8 cellular contexts compared by ENCODE assay signal in the genomic region with DNA sequence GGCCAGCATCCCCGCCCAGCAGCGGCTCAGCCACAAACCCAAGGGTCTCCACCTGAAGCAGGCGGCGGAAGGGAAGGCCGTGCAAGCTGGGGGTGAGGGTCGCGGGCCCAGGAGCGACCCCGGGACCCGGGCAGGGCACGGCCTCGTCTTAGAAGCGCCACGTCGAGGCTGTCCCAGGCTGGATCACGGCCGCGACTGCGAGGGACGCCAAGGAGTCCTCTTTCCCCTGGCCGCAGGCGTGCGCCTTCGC. TPM values are rescaled to one million over a fixed set of nuclear protein-coding genes. Genes with fewer than 3 reads are reported as not detected.
DNase-seq lines count a peak whose midpoint lies in the region; ATAC-seq, FAIRE-seq and TF ChIP-seq lines count a peak whose summit lies in the region.

No MANE protein-coding gene starts in this region.

- FAIRE-seq in endothelial cell of umbilical vein (lab: Jason Lieb, UNC): no peak

- BruUV-seq in endothelial cell of umbilical vein (replicated peaks; lab: Mats Ljungman, UMichigan): no TSS peak

- H3K9me3 ChIP-seq in DOHH2 (ENCODE audit: control insufficient read depth, insufficient read depth, low read length) (no peaks in the 10 kb centered on the region), MM.1S (replicated peaks; ENCODE audit: insufficient read depth, low read length) (no peaks in the 10 kb centered on the region), endothelial cell of umbilical vein (replicated peaks; ENCODE audit: control insufficient read depth, insufficient read depth, low read length) (no peaks in the 10 kb centered on the region), neutrophil (no peaks in the 10 kb centered on the region)

- intact Hi-C loops in endothelial cell of umbilical vein (cut with micrococcal nuclease): loop anchor here (1.0 to 10.0 kb wide), 5 partner anchors 32 to 160 kb away; a partner anchor contains a TSS

- peak overlapping the region; percentile 97 for H3K4me2 ChIP-seq in DOHH2 (ENCODE audit: low read length)
- peak overlapping the region; percentile 98 for H3K4me2 ChIP-seq in MM.1S (ENCODE audit: low read depth, low read length)
- peak overlapping the region; percentile 73 for H3K4me2 ChIP-seq in endothelial cell of umbilical vein (ENCODE audit: insufficient read depth, low read length)

- peaks cover 44% of the 10 kb centered on the region for H3K36me3 ChIP-seq in DOHH2 (ENCODE audit: control insufficient read depth, low read length)
- H3K36me3 ChIP-seq in MM.1S (replicated peaks; ENCODE audit: insufficient read depth, low read length): peaks cover 5% of the 10 kb centered on the region; the same call in 1 of the 2 replicates
- peaks cover 6 to 10% of the 10 kb centered on the region in 2 experiments for H3K36me3 ChIP-seq in endothelial cell of umbilical vein (ENCODE audit: control insufficient read depth in 2 of 2, extremely low read depth in 1 of 2, insufficient read depth in 2 of 2, low read length in 2 of 2)
- peaks cover 5% of the 10 kb centered on the region for H3K36me3 ChIP-seq in neutrophil

- H3F3A ChIP-seq in DOHH2 (ENCODE audit: control insufficient read depth, insufficient read depth) (peaks cover 5% of the 10 kb centered on the region), MM.1S (ENCODE audit: insufficient read depth, low read length) (no peaks in the 10 kb centered on the region)

- DNase-seq in MM.1S (no peak), endothelial cell of umbilical vein (ENCODE audit: low read depth, low spot score) (no peak), NCI-H345 treated with DMSO at 0.1 percent for 48 hours (lab: John Stamatoyannopoulos, UW; ENCODE audit: unreplicated experiment) (no peak), GM10266 (ENCODE audit: extremely low spot score) (no peak), C1 segment of cervical spinal cord (lab: John Stamatoyannopoulos, UW) (no peak)

- TF ChIP-seq POLR2A in endothelial cell of umbilical vein (IDR thresholded peaks at IDR 0.05; ENCODE audit: low read depth, low read length) (no peak), GM18505 (IDR thresholded peaks at IDR 0.05; ENCODE audit: borderline replicate concordance, extremely low read depth, insufficient read depth, insufficient read length) (no peak)

- H3K4me3 ChIP-seq in DOHH2 (ENCODE audit: low read length) (peak overlapping the region; percentile 92), MM.1S (ENCODE audit: low read length) (peak overlapping the region; percentile 89), endothelial cell of umbilical vein (replicated peaks in 1 of 3; ENCODE audit: insufficient read depth in 1 of 3, low read depth in 1 of 3, low read length in 3 of 3) (peak overlapping the region; percentile 35 to 60 (median 57)), neutrophil (ENCODE audit: low read depth in 1 of 2, low read length in 1 of 2) (peak overlapping the region; percentile 95 to 99)

- H2AFZ ChIP-seq in MM.1S (ENCODE audit: low read length) (peak overlapping the region; percentile 98), endothelial cell of umbilical vein (ENCODE audit: low read depth, low read length) (peak overlapping the region; percentile 87)

- peaks cover 11% of the 10 kb centered on the region; the same call in 1 of the 2 replicates for H4K20me1 ChIP-seq in DOHH2 (ENCODE audit: control insufficient read depth, insufficient read depth, low read depth, low read length)
- no peaks in the 10 kb centered on the region for H4K20me1 ChIP-seq in MM.1S (ENCODE audit: insufficient read depth, low read length)
- H4K20me1 ChIP-seq in endothelial cell of umbilical vein (replicated peaks; ENCODE audit: control insufficient read depth, extremely low read depth, insufficient read depth, low read length): no peaks in the 10 kb centered on the region

- H3K9me1 ChIP-seq in endothelial cell of umbilical vein (replicated peaks; ENCODE audit: control insufficient read depth, extremely low read depth, insufficient read depth, low read length): no peaks in the 10 kb centered on the region

- peak overlapping the region; percentile 83 for H3K9ac ChIP-seq in MM.1S (ENCODE audit: low read length)
- H3K9ac ChIP-seq in endothelial cell of umbilical vein (replicated peaks; ENCODE audit: extremely low read depth, insufficient read depth, low read length): peak overlapping the region; percentile 63

- no peak for ATAC-seq in GM18505 (IDR thresholded peaks at IDR 0.05; ENCODE audit: unreplicated experiment)

- POLR2A ChIA-PET in endothelial cell of umbilical vein (lab: Charles Lee): no interaction called here

- TF ChIP-seq CTCF in DOHH2 (IDR thresholded peaks at IDR 0.05; ENCODE audit: low read depth, low read length, poor library complexity, severe bottlenecking) (no peak), MM.1S (IDR thresholded peaks at IDR 0.05; ENCODE audit: low read length) (no peak), endothelial cell of umbilical vein (IDR thresholded peaks at IDR 0.05; ENCODE audit: extremely low read depth in 1 of 2, insufficient read depth in 1 of 2, low read depth in 1 of 2, low read length in 2 of 2) (no peak), neutrophil (IDR thresholded peaks at IDR 0.05) (no peak), GM10266 (IDR thresholded peaks at IDR 0.05; ENCODE audit: control insufficient read depth, insufficient read depth, low read depth, missing control alignments) (no peak)

- H3K9me2 ChIP-seq in DOHH2 (replicated peaks; ENCODE audit: control insufficient read depth, low read length): no peaks in the 10 kb centered on the region
- H3K9me2 ChIP-seq in MM.1S (replicated peaks; ENCODE audit: insufficient read depth, low read length): no peaks in the 10 kb centered on the region

- dilution Hi-C loops in endothelial cell of umbilical vein (cut with MboI; ENCODE audit: extremely low pct_ligation_motif_present, low sequenced_read_pairs): no loop called here

- H3K27ac ChIP-seq in DOHH2 (ENCODE audit: low read depth, low read length) (peak overlapping the region; percentile 25; the same call in 1 of the 2 replicates), MM.1S (ENCODE audit: low read length) (peak overlapping the region; percentile 37; the same call in 1 of the 2 replicates), endothelial cell of umbilical vein (ENCODE audit: insufficient read depth, low read depth, low read length) (peak overlapping the region; percentile 38), neutrophil (peak overlapping the region; percentile 47)

- H3K4me1 ChIP-seq in DOHH2 (ENCODE audit: control insufficient read depth, low read length) (peaks cover 24% of the 10 kb centered on the region), MM.1S (ENCODE audit: low read length) (peaks cover 10% of the 10 kb centered on the region), endothelial cell of umbilical vein (ENCODE audit: control insufficient read depth, extremely low read depth, insufficient read depth, low read length) (peaks cover 21% of the 10 kb centered on the region), neutrophil (ENCODE audit: control insufficient read depth in 1 of 2, insufficient read depth in 1 of 2, low read depth in 1 of 2, low read length in 1 of 2) (peaks cover 19 to 23% of the 10 kb centered on the region in 2 experiments)

- H3K79me2 ChIP-seq in DOHH2 (ENCODE audit: control insufficient read depth, low read length): peaks cover 45% of the 10 kb centered on the region
- peaks cover 40% of the 10 kb centered on the region for H3K79me2 ChIP-seq in MM.1S (ENCODE audit: low read length)
- peaks cover 34% of the 10 kb centered on the region for H3K79me2 ChIP-seq in endothelial cell of umbilical vein (ENCODE audit: control insufficient read depth, insufficient read depth, low read length)

- H3K27me3 ChIP-seq in DOHH2 (ENCODE audit: control insufficient read depth, low read length): no peaks in the 10 kb centered on the region
- no peaks in the 10 kb centered on the region for H3K27me3 ChIP-seq in MM.1S (replicated peaks; ENCODE audit: insufficient read depth, low read length)
- no peaks in the 10 kb centered on the region for H3K27me3 ChIP-seq in endothelial cell of umbilical vein (ENCODE audit: control insufficient read depth in 2 of 2, insufficient read depth in 2 of 2, low read length in 2 of 2)
- H3K27me3 ChIP-seq in neutrophil: peaks cover 10% of the 10 kb centered on the region

- CTCF ChIA-PET in endothelial cell of umbilical vein (lab: Charles Lee): interaction anchor here (1.0 to 4.0 kb wide), 6 partner anchors 8 to 109 kb away, joined by 3 to 25 read pairs (median 6); a partner anchor contains a TSS

RNA-seq across cellular contexts. Expression of a gene that starts 0.5 kb away (rescaled TPM):
- 46.6 and 48.9 TPM in 2 replicates for total RNA-seq in endothelial cell of umbilical vein
- 12.8 and 13.9 TPM in 2 replicates for polyA plus RNA-seq in endothelial cell of umbilical vein
- 15.5 and 16.8 TPM in 2 replicates for polyA plus RNA-seq in endothelial cell of umbilical vein (2011; cell fraction: cytosol; rRNA removed)
- 27.3 and 27.4 TPM in 2 replicates for polyA plus RNA-seq in endothelial cell of umbilical vein (2011; cell fraction: nucleus; rRNA removed)
- polyA plus RNA-seq in endothelial cell of umbilical vein (2012): 15.0 and 20.9 TPM in 2 replicates
- 31.8 and 33.2 TPM in 2 replicates for polyA minus RNA-seq in endothelial cell of umbilical vein
- 56.3 TPM for polyA minus RNA-seq in endothelial cell of umbilical vein (2011; cell fraction: cytosol; rRNA and poly(A)+ RNA removed)
- polyA minus RNA-seq in endothelial cell of umbilical vein (2011; cell fraction: nucleus; rRNA and poly(A)+ RNA removed): 20.6 and 25.0 TPM in 2 replicates

RNA-seq across cellular contexts. Expression of a gene that starts 31.2 kb away (rescaled TPM):
- total RNA-seq in endothelial cell of umbilical vein: 12.7 and 15.2 TPM in 2 replicates
- polyA plus RNA-seq in endothelial cell of umbilical vein: 7.6 and 8.8 TPM in 2 replicates
- polyA plus RNA-seq in endothelial cell of umbilical vein (2011; cell fraction: cytosol; rRNA removed): 6.1 and 7.6 TPM in 2 replicates
- polyA plus RNA-seq in endothelial cell of umbilical vein (2011; cell fraction: nucleus; rRNA removed): 19.6 and 23.0 TPM in 2 replicates
- 3.7 and 5.1 TPM in 2 replicates for polyA plus RNA-seq in endothelial cell of umbilical vein (2012)
- polyA minus RNA-seq in endothelial cell of umbilical vein: 2.0 and 2.8 TPM in 2 replicates
- 7.6 TPM for polyA minus RNA-seq in endothelial cell of umbilical vein (2011; cell fraction: cytosol; rRNA and poly(A)+ RNA removed)
- polyA minus RNA-seq in endothelial cell of umbilical vein (2011; cell fraction: nucleus; rRNA and poly(A)+ RNA removed): 3.3 and 4.5 TPM in 2 replicates

RNA-seq across cellular contexts. Expression of a gene that starts 42.4 kb away (rescaled TPM):
- 0.15 TPM in 1 of 2 replicates, not detected in the other for total RNA-seq in endothelial cell of umbilical vein
- polyA plus RNA-seq in endothelial cell of umbilical vein: not detected in 2 replicates
- 0.03 TPM in 1 of 2 replicates, not detected in the other for polyA plus RNA-seq in endothelial cell of umbilical vein (2011; cell fraction: cytosol; rRNA removed)
- polyA plus RNA-seq in endothelial cell of umbilical vein (2011; cell fraction: nucleus; rRNA removed): not detected in 2 replicates
- not detected in 2 replicates for polyA plus RNA-seq in endothelial cell of umbilical vein (2012)
- polyA minus RNA-seq in endothelial cell of umbilical vein: not detected in 2 replicates
- polyA minus RNA-seq in endothelial cell of umbilical vein (2011; cell fraction: cytosol; rRNA and poly(A)+ RNA removed): 0.82 TPM
- not detected in 2 replicates for polyA minus RNA-seq in endothelial cell of umbilical vein (2011; cell fraction: nucleus; rRNA and poly(A)+ RNA removed)

RNA-seq across cellular contexts. Expression of a gene that starts 46.2 kb away (rescaled TPM):
- total RNA-seq in endothelial cell of umbilical vein: 17.3 and 22.8 TPM in 2 replicates
- 8.1 and 10.6 TPM in 2 replicates for polyA plus RNA-seq in endothelial cell of umbilical vein
- 4.8 and 7.3 TPM in 2 replicates for polyA plus RNA-seq in endothelial cell of umbilical vein (2011; cell fraction: cytosol; rRNA removed)
- 16.4 and 18.5 TPM in 2 replicates for polyA plus RNA-seq in endothelial cell of umbilical vein (2011; cell fraction: nucleus; rRNA removed)
- 7.8 and 8.1 TPM in 2 replicates for polyA plus RNA-seq in endothelial cell of umbilical vein (2012)
- 12.4 and 16.1 TPM in 2 replicates for polyA minus RNA-seq in endothelial cell of umbilical vein
- polyA minus RNA-seq in endothelial cell of umbilical vein (2011; cell fraction: cytosol; rRNA and poly(A)+ RNA removed): 8.8 TPM
- polyA minus RNA-seq in endothelial cell of umbilical vein (2011; cell fraction: nucleus; rRNA and poly(A)+ RNA removed): 8.9 and 10.8 TPM in 2 replicates
